Comparison of ENCODE assay signal across 29 cellular contexts in genomic region chr14:42854061-42854460, GRCh38.
DNase-seq lines count a peak whose midpoint lies in the region; ATAC-seq, FAIRE-seq and TF ChIP-seq lines count a peak whose summit lies in the region.
"Had no signal": no experiment of that assay in that cellular context is flagged by ENCODE, and none has a peak within 500 bp of the region (broad histone marks: within the 10 kb centered on the region; RNA-seq: fewer than 3 reads in every experiment).

No MANE protein-coding gene starts in this region.

- no peaks in the 10 kb centered on the region for H3K27me3 ChIP-seq in BLaER1
- H3K27me3 ChIP-seq: left lung, right atrium auricular region had no signal

- intact Hi-C loops in kidney (cut with DNase I): no loop called here

- H3K4me1 ChIP-seq in BLaER1 (peaks cover 6% of the 10 kb centered on the region; the same call in 1 of the 2 replicates), kidney (ENCODE audit: control insufficient read depth in 1 of 2, insufficient read depth in 1 of 2, low read depth in 1 of 2, low read length in 2 of 2) (no peaks in the 10 kb centered on the region)
- H3K4me1 ChIP-seq: Caco-2, left lung, right atrium auricular region had no signal

- 0 out of 2 replicates have a peak overlapping the region, but pooled peaks have one; percentile 15 for H3K4me2 ChIP-seq in BLaER1
- H3K4me2 ChIP-seq: PC-9, smooth muscle cell had no signal

- H3K36me3 ChIP-seq in BLaER1 (no peaks in the 10 kb centered on the region), kidney (ENCODE audit: control insufficient read depth in 1 of 2, insufficient read depth in 2 of 2, low read length in 2 of 2) (no peaks in the 10 kb centered on the region)
- H3K36me3 ChIP-seq: left lung, right atrium auricular region, thoracic aorta had no signal

- H3K4me3 ChIP-seq in BLaER1 (no peak overlapping the region), choroid plexus epithelial cell (ENCODE audit: low read depth, low read length) (no peak overlapping the region), kidney (ENCODE audit: low read length in 2 of 2) (no peak overlapping the region)
- H3K4me3 ChIP-seq: left lung, PC-9, right atrium auricular region, smooth muscle cell, thoracic aorta had no signal

- no peak for TF ChIP-seq CTCF in choroid plexus epithelial cell (conservative IDR thresholded peaks at IDR 0.05; ENCODE audit: low read depth, low read length)
- no peak for TF ChIP-seq CTCF in kidney (IDR thresholded peaks at IDR 0.05; ENCODE audit: borderline replicate concordance, extremely low read depth, insufficient read depth)

- no peak for ATAC-seq in HG02973 (IDR thresholded peaks at IDR 0.05; ENCODE audit: unreplicated experiment)
- ATAC-seq: left lung, Right ventricle myocardium inferior had no signal

- H4K20me1 ChIP-seq in BLaER1: no peaks in the 10 kb centered on the region

- no peak for FAIRE-seq in kidney (lab: Jason Lieb, UNC)
- FAIRE-seq: bronchial epithelial cell had no signal

- DNase-seq in MV-4-11 (lab: John Stamatoyannopoulos, UW) (peak; percentile 89), choroid plexus epithelial cell (ENCODE audit: low read depth) (peak; percentile 53), non-pigmented ciliary epithelial cell (ENCODE audit: low read depth) (peak; percentile 9), kidney (no peak)
- no peak for DNase-seq in activated CD4-positive, alpha-beta T cell treated with anti-CD3 and anti-CD28 coated beads for 1 hour
- DNase-seq: ACHN; activated CD4-positive, alpha-beta T cell treated with anti-CD3 and anti-CD28 coated beads for 4 hours; activated CD8-positive, alpha-beta memory T cell treated with anti-CD3 and anti-CD28 coated beads for 24 hours; activated T-cell treated with anti-CD3 and anti-CD28 coated beads for 4 hours; C1 segment of cervical spinal cord; Caco-2; effector memory CD4-positive, alpha-beta T cell; glutamatergic neuron; HCEC 1CT; left lung; mesenchymal stem cell; NCI-H1048; NCI-H1694 treated with DMSO at 0.1 percent for 48 hours; PC-9; posterior cingulate gyrus; stimulated activated CD4-positive, alpha-beta T cell treated with anti-CD3 and anti-CD28 coated beads, Interleukin-2, amount 100 ng/mL, for 24 hours had no signal

- H3K9me3 ChIP-seq in BLaER1 (no peaks in the 10 kb centered on the region), kidney (ENCODE audit: control insufficient read depth in 1 of 2, low read length in 2 of 2) (no peaks in the 10 kb centered on the region)
- H3K9me3 ChIP-seq: Caco-2, left lung, right atrium auricular region, thoracic aorta had no signal

- H3K27ac ChIP-seq in BLaER1 (no peak overlapping the region), kidney (ENCODE audit: low read depth in 2 of 2, low read length in 2 of 2) (no peak overlapping the region)
- H3K27ac ChIP-seq: epithelial cell of prostate, left lung, PC-9, right atrium auricular region, thoracic aorta had no signal

- H3K9ac ChIP-seq in BLaER1: no peak overlapping the region
- no peak overlapping the region for H3K9ac ChIP-seq in kidney (ENCODE audit: low read length in 2 of 2)

Comparison
In these comparisons a context has a peak if more than half of its experiments do, and no peak if none do; other contexts are left out.
1. DNase-seq: peak in MV-4-11 (single experiment), choroid plexus epithelial cell (single experiment) and non-pigmented ciliary epithelial cell (single experiment); none in activated CD4-positive, alpha-beta T cell treated with anti-CD3 and anti-CD28 coated beads for 1 hour (single experiment) and kidney (single experiment).